Comparison of ENCODE assay signal across 2 cellular contexts in genomic region chr9:14211564-14211963, GRCh38.
TF ChIP-seq lines count a peak whose summit lies in the region.

No MANE protein-coding gene starts in this region.

TF ChIP-seq in liver, 16 proteins besides CTCF, POLR2A, EP300 and RAD21:
- TF ChIP-seq REST (IDR thresholded peaks at IDR 0.05) (no peak), MAX (IDR thresholded peaks at IDR 0.05) (no peak), RXRA (IDR thresholded peaks at IDR 0.05) (no peak), FOXA1 (IDR thresholded peaks at IDR 0.05) (no peak), JUND (IDR thresholded peaks at IDR 0.05) (no peak), HNF4A (conservative IDR thresholded peaks at IDR 0.05) (no peak), HNF4G (IDR thresholded peaks at IDR 0.05) (no peak), GABPA (IDR thresholded peaks at IDR 0.05 in 1 of 2, conservative IDR thresholded peaks at IDR 0.05 in 1 of 2) (no peak), TAF1 (conservative IDR thresholded peaks at IDR 0.05) (no peak), EGR1 (IDR thresholded peaks at IDR 0.05; ENCODE audit: low read depth in 2 of 2) (no peak), ZBTB33 (IDR thresholded peaks at IDR 0.05) (no peak), NR2F2 (IDR thresholded peaks at IDR 0.05) (no peak), FOXA2 (IDR thresholded peaks at IDR 0.05) (no peak), YY1 (IDR thresholded peaks at IDR 0.05) (no peak), SP1 (IDR thresholded peaks at IDR 0.05) (no peak), ATF3 (IDR thresholded peaks at IDR 0.05) (no peak)

TF ChIP-seq in HepG2, 621 proteins besides CTCF, POLR2A, EP300 and RAD21 (continued from another document):
- TF ChIP-seq ZNF407 (CRISPR knock-in tag; IDR thresholded peaks at IDR 0.05; ENCODE audit: not compliant biosample characterization) (no peak), ZNF747 (CRISPR knock-in tag; IDR thresholded peaks at IDR 0.05; ENCODE audit: borderline replicate concordance) (no peak), HOXA7 (CRISPR knock-in tag; IDR thresholded peaks at IDR 0.05) (no peak), ZNF138 (CRISPR knock-in tag; IDR thresholded peaks at IDR 0.05; ENCODE audit: low read depth) (no peak), ZNF281 (CRISPR knock-in tag; IDR thresholded peaks at IDR 0.05; ENCODE audit: borderline replicate concordance) (no peak), NBN (conservative IDR thresholded peaks at IDR 0.05) (no peak), ZBTB8A (CRISPR knock-in tag; IDR thresholded peaks at IDR 0.05; ENCODE audit: borderline replicate concordance, low read depth) (no peak), SPEN (CRISPR knock-in tag; IDR thresholded peaks at IDR 0.05; ENCODE audit: low read depth) (no peak)
